In genomic region chr6:33073431-33073871, GRCh38 we compare ENCODE assay signal across 9 cellular contexts. TPM values are rescaled to one million over a fixed set of nuclear protein-coding genes. Genes with fewer than 3 reads are reported as not detected.
DNase-seq lines count a peak whose midpoint lies in the region; ATAC-seq, FAIRE-seq and TF ChIP-seq lines count a peak whose summit lies in the region.
"Had no signal": no experiment of that assay in that cellular context is flagged by ENCODE, and none has a peak within 500 bp of the region (broad histone marks: within the 10 kb centered on the region; RNA-seq: fewer than 3 reads in every experiment).

TSS of gene HLA-DPA1 (minus strand) at chr6:33073649.

- no peak within 1 kb of the TSS for H4K91ac ChIP-seq in H1 (replicated peaks; ENCODE audit: insufficient read length, low read length)

- H3K4me3 ChIP-seq in H1 (ENCODE audit: extremely low read depth in 1 of 4, insufficient read depth in 2 of 4, low read depth in 3 of 4, low read length in 4 of 4) (no peak within 1 kb of the TSS), hepatocyte (no peak within 1 kb of the TSS)

- no peak within 1 kb of the TSS for H3K4ac ChIP-seq in H1 (replicated peaks; ENCODE audit: insufficient read length, low read depth, low read length)

- TF ChIP-seq EP300 in H1 (IDR thresholded peaks at IDR 0.05; ENCODE audit: borderline replicate concordance in 1 of 2, low read depth in 2 of 2, low read length in 2 of 2) = no peak

- TF ChIP-seq POLR2A in H1 (IDR thresholded peaks at IDR 0.05; ENCODE audit: control extremely low read depth in 1 of 2, low read depth in 2 of 2, low read length in 2 of 2) = no peak

- H3K36me3 ChIP-seq in H1 (ENCODE audit: control insufficient read depth in 2 of 4, insufficient read depth in 4 of 4, low read length in 3 of 4) (no peaks in the 10 kb centered on the region), hepatocyte (replicated peaks; ENCODE audit: insufficient read depth, low read depth) (no peaks in the 10 kb centered on the region)
- H3K36me3 ChIP-seq: neutrophil had no signal

- peaks cover 0 to 4% (median 0%) of the 10 kb centered on the region in 7 donors for H3K9me3 Mint-ChIP-seq in naive B cell

- no peak within 1 kb of the TSS for H2BK15ac ChIP-seq in H1 (ENCODE audit: low read length)

- H2AK5ac ChIP-seq in H1 (ENCODE audit: low read depth, low read length) = no peak within 1 kb of the TSS

- H3K56ac ChIP-seq in H1 (replicated peaks; ENCODE audit: insufficient read length, low read depth, low read length) = no peak within 1 kb of the TSS

- DNase-seq in DMS 273 (lab: John Stamatoyannopoulos, UW; ENCODE audit: unreplicated experiment) (peak; percentile 76), GM19240 (ENCODE audit: insufficient read length, low spot score) (peak; percentile 67), T-helper 9 cell (peak; percentile 7), H1 (ENCODE audit: low read depth in 1 of 2, low spot score in 2 of 2) (no peak), naive B cell (peak; percentile 90), NCI-H2081 treated with DMSO at 0.1 percent for 48 hours (lab: John Stamatoyannopoulos, UW) (no peak), hepatocyte (ENCODE audit: low spot score) (no peak)

- POLR2A ChIA-PET in H1 (lab: Charles Lee; ENCODE audit: partially characterized antibody) = interaction anchor here (1.1 to 1.8 kb wide), 2 partner anchors 44 to 102 kb away, joined by 7 to 9 read pairs; no protein-coding TSS in a partner anchor

- no peak for TF ChIP-seq RAD21 in H1 (IDR thresholded peaks at IDR 0.05 in 1 of 2, conservative IDR thresholded peaks at IDR 0.05 in 1 of 2; ENCODE audit: low read depth in 2 of 2, low read length in 2 of 2)

- H3K14ac ChIP-seq in H1 (ENCODE audit: insufficient read length) = no peak within 1 kb of the TSS

- H3K23me2 ChIP-seq in H1 (ENCODE audit: low read depth, low read length) = no peaks in the 10 kb centered on the region

- no peaks in the 10 kb centered on the region for H3K27me3 Mint-ChIP-seq in naive B cell

- H3K4me2 ChIP-seq in H1 (ENCODE audit: insufficient read depth in 1 of 2, low read depth in 2 of 2, low read length in 2 of 2) = no peak within 1 kb of the TSS; a peak in 1 of 4 replicates
- H3K4me2 ChIP-seq in hepatocyte = no peak within 1 kb of the TSS

- FAIRE-seq in H1 (lab: Jason Lieb, UNC) = peak; percentile 84

- no peak within 1 kb of the TSS for H2BK120ac ChIP-seq in H1 (replicated peaks; ENCODE audit: low read depth, low read length)

- no peaks in the 10 kb centered on the region; a peak in 1 of 7 replicates for H3K4me1 ChIP-seq in H1 (replicated peaks in 1 of 4; ENCODE audit: control insufficient read depth in 3 of 4, insufficient read depth in 4 of 4, low read length in 3 of 4)
- H3K4me1 ChIP-seq in hepatocyte (ENCODE audit: insufficient read depth) = no peaks in the 10 kb centered on the region

- H3K4me1 Mint-ChIP-seq in naive B cell = peaks cover 55 to 61% (median 59%) of the 10 kb centered on the region in 3 donors

- H4K20me1 ChIP-seq in H1 (replicated peaks in 1 of 2; ENCODE audit: control insufficient read depth in 1 of 2, insufficient read depth in 2 of 2, low read length in 2 of 2) (no peaks in the 10 kb centered on the region), hepatocyte (ENCODE audit: insufficient read depth, poor library complexity, severe bottlenecking) (no peaks in the 10 kb centered on the region)

- 78% methylated on average over 8 of the region's 8 CpGs; no CpG with 5 or more reads in 1 of the 2 experiments for WGBS in H1 (ENCODE audit: extremely low coverage in 1 of 2, insufficient coverage in 1 of 2, insufficient read length in 1 of 2, insufficient replicate concordance in 2 of 2, low coverage in 1 of 2, low lambda C conversion rate in 2 of 2, missing lambda C conversion rate in 1 of 2), 2 experiments
- WGBS in hepatocyte (ENCODE audit: low lambda C conversion rate, missing lambda C conversion rate) = 70% methylated on average over 8 of the region's 8 CpGs

- peaks cover 48 to 58% of the 10 kb centered on the region in 2 donors for H3K36me3 Mint-ChIP-seq in naive B cell

- H3K23ac ChIP-seq in H1 (ENCODE audit: insufficient read length) = no peak within 1 kb of the TSS

- no peak within 1 kb of the TSS for H3K18ac ChIP-seq in H1 (ENCODE audit: extremely low read depth, low read length)

- H2AFZ ChIP-seq in H1 (ENCODE audit: low read length) (peak within 1 kb of the TSS; percentile 96), hepatocyte (no peak within 1 kb of the TSS)

- H3K79me2 ChIP-seq in H1 (ENCODE audit: control insufficient read depth in 1 of 2, insufficient read depth in 2 of 2, low read length in 2 of 2) (no peaks in the 10 kb centered on the region), hepatocyte (no peaks in the 10 kb centered on the region)

- ATAC-seq in HG03342 (IDR thresholded peaks at IDR 0.05; ENCODE audit: unreplicated experiment) = peak; percentile 62
- peak; percentile 68 to 72 for ATAC-seq in naive B cell (ENCODE audit: low read depth in 2 of 2)

- CTCF ChIA-PET in H1 (lab: Charles Lee; ENCODE audit: partially characterized antibody) = interaction anchor here (1.0 to 2.8 kb wide), 10 partner anchors 9 to 89 kb away, joined by 4 to 12 read pairs (median 6); no protein-coding TSS in a partner anchor

- H3K9me3 ChIP-seq in H1 (ENCODE audit: insufficient read depth in 2 of 2, low read depth in 1 of 2, low read length in 1 of 2) = no peaks in the 10 kb centered on the region
- H3K9me3 ChIP-seq in hepatocyte (ENCODE audit: low read depth) = no peaks in the 10 kb centered on the region
- H3K9me3 ChIP-seq: neutrophil had no signal

- no peak within 1 kb of the TSS for H3K9ac ChIP-seq in H1 (replicated peaks in 1 of 4; ENCODE audit: extremely low read depth in 1 of 4, low read depth in 3 of 4, low read length in 3 of 4)

- H2BK20ac ChIP-seq in H1 (ENCODE audit: low read length) = no peak within 1 kb of the TSS

- TF ChIP-seq CTCF in H1 (IDR thresholded peaks at IDR 0.05; ENCODE audit: control extremely low read depth in 1 of 3, insufficient read depth in 1 of 3, low read depth in 1 of 3, low read length in 3 of 3) (no peak), hepatocyte (IDR thresholded peaks at IDR 0.05; ENCODE audit: poor library complexity) (no peak)

- H4K8ac ChIP-seq in H1 (ENCODE audit: extremely low read depth, insufficient read depth, low read length) = no peak within 1 kb of the TSS

- no peaks in the 10 kb centered on the region for H3K27me3 ChIP-seq in H1 (replicated peaks in 1 of 4; ENCODE audit: control insufficient read depth in 3 of 4, extremely low read depth in 1 of 4, insufficient read depth in 3 of 4, low read length in 3 of 4)
- no peaks in the 10 kb centered on the region for H3K27me3 ChIP-seq in hepatocyte

- H3K4me3 Mint-ChIP-seq in naive B cell = peak within 1 kb of the TSS; percentile 85 to 100 (median 94)

- H4K5ac ChIP-seq in H1 (ENCODE audit: insufficient read length, low read depth, low read length) = no peak within 1 kb of the TSS

- H2BK12ac ChIP-seq in H1 (ENCODE audit: low read depth, low read length) = no peak within 1 kb of the TSS

- no peaks in the 10 kb centered on the region for H3K79me1 ChIP-seq in H1 (ENCODE audit: low read depth, low read length)

- H3K27ac ChIP-seq in H1 (ENCODE audit: low read depth, low read length) (no peak within 1 kb of the TSS), hepatocyte (no peak within 1 kb of the TSS)
- H3K27ac ChIP-seq: neutrophil had no signal

- peak within 1 kb of the TSS; percentile 97 to 100 (median 99) for H3K27ac Mint-ChIP-seq in naive B cell

- H2BK5ac ChIP-seq in H1 (ENCODE audit: low read depth, low read length) = no peak within 1 kb of the TSS

- H3K9me2 ChIP-seq in hepatocyte (replicated peaks; ENCODE audit: insufficient read depth) = no peaks in the 10 kb centered on the region

TF ChIP-seq in H1, 55 proteins besides CTCF, POLR2A, EP300 and RAD21:
- TF ChIP-seq SIRT6 (IDR thresholded peaks at IDR 0.05; ENCODE audit: low read length) (no peak), CREB1 (IDR thresholded peaks at IDR 0.05) (peak; percentile 84), TEAD4 (IDR thresholded peaks at IDR 0.05; ENCODE audit: low read depth, low read length) (no peak), SRF (IDR thresholded peaks at IDR 0.05; ENCODE audit: low read depth, low read length) (no peak), RFX5 (IDR thresholded peaks at IDR 0.05; ENCODE audit: borderline replicate concordance, low read depth, low read length) (peak; percentile 98), EGR1 (IDR thresholded peaks at IDR 0.05; ENCODE audit: borderline replicate concordance, low read depth, low read length) (no peak), POU5F1 (IDR thresholded peaks at IDR 0.05; ENCODE audit: low read depth, low read length) (no peak), CBX8 (IDR thresholded peaks at IDR 0.05; ENCODE audit: borderline replicate concordance, low read depth, low read length) (no peak), TCF12 (IDR thresholded peaks at IDR 0.05; ENCODE audit: low read depth, low read length) (no peak), KDM1A (IDR thresholded peaks at IDR 0.05; ENCODE audit: borderline replicate concordance, low read length) (no peak), GABPA (IDR thresholded peaks at IDR 0.05; ENCODE audit: borderline replicate concordance, insufficient read depth, low read length) (no peak), TAF7 (optimal IDR thresholded peaks at IDR 0.05; ENCODE audit: borderline replicate concordance, low read depth, low read length) (no peak)
- TF ChIP-seq, protein P1, sequence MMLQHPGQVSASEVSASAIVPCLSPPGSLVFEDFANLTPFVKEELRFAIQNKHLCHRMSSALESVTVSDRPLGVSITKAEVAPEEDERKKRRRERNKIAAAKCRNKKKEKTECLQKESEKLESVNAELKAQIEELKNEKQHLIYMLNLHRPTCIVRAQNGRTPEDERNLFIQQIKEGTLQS (IDR thresholded peaks at IDR 0.05; ENCODE audit: insufficient read depth, low read depth, low read length) = no peak

RNA-seq across cellular contexts. Expression of gene HLA-DPA1, which starts in this region (rescaled TPM):
- total RNA-seq in H1 (2021; fragmentation: NEBNext Ultra II Directional; extraction: Animal tissue kit (Norgen Biotek cat#: 25700)) = 6.2 and 6.8 TPM in 2 replicates
- 8.4 and 13.1 TPM in 2 replicates for polyA plus RNA-seq in H1 (2011; rRNA removed)
- polyA plus RNA-seq in H1 (2011; cell fraction: cytosol; rRNA removed) = 6.7 TPM
- polyA plus RNA-seq in H1 (2011; cell fraction: nucleus; rRNA removed) = 5.8 TPM
- polyA plus RNA-seq in H1 (2012, experiment 1 of 2) = 7.1 to 9.1 TPM (median 7.7 TPM) in 4 replicates
- 6.4 TPM for polyA plus RNA-seq in H1 (2012, experiment 2 of 2)
- polyA plus RNA-seq in H1 (2013, experiment 1 of 2) = 8.5 TPM
- polyA plus RNA-seq in H1 (2013, experiment 2 of 2) = 8.4 TPM
- 5.5 and 5.8 TPM in 2 replicates for polyA minus RNA-seq in H1 (2011; rRNA and poly(A)+ RNA removed)
- 4.3 TPM for polyA minus RNA-seq in H1 (2011; cell fraction: cytosol; rRNA and poly(A)+ RNA removed)
- polyA minus RNA-seq in H1 (2011; cell fraction: nucleus; rRNA and poly(A)+ RNA removed) = 2.4 TPM
- 1,000 to 10,000 TPM; 2,534 to 3,526 (median 2,823) TPM for polyA plus RNA-seq in naive B cell (ENCODE audit: low read depth in 6 of 6)
- 2.6 and 5.3 TPM in 2 replicates for total RNA-seq in hepatocyte
- polyA plus RNA-seq in hepatocyte = 1.7 and 4.7 TPM in 2 replicates

Comparison
In these comparisons a context has a peak if more than half of its experiments do, and no peak if none do; other contexts are left out.
1. RNA of gene HLA-DPA1 (polyA plus RNA-seq): 2,534 to 3,526 TPM in naive B cell; 5.8 to 13.1 TPM in H1 and 1.7 to 4.7 TPM in hepatocyte; every median in the first group is over 100 times any median in the second.
2. DNase-seq: peak in DMS 273 (single experiment), GM19240 (single experiment), T-helper 9 cell (single experiment) and naive B cell (single experiment); none in H1 (0 of 2), NCI-H2081 treated with DMSO at 0.1 percent for 48 hours (single experiment) and hepatocyte (single experiment).